ENCODE assay signal across 27 cellular contexts in the genomic region with DNA sequence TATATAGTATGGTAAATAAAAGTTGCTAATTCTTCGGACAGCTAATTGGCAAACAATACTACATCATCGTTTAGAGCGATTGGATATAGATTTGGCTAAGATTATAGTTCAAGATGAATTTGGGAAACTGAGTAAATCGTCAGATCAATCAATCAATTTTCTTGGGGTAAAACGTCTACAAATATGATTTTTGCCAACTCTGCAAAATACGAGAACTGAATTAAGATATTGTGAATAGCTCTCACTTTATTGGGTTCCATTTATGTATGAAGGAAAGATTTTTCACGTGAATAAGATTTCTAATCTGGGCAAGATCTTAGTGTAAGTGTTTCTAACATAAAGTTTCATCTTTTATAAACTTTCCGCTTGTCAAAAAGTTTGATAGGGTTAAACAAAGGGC.
"Had no signal": no experiment of that assay in that cellular context is flagged by ENCODE, and none has a peak within 500 bp of the region (broad histone marks: within the 10 kb centered on the region; RNA-seq: fewer than 3 reads in every experiment).

No MANE protein-coding gene starts in this region.

- H2AFZ ChIP-seq: hepatocyte, parathyroid adenoma had no signal

- FAIRE-seq: endothelial cell of umbilical vein had no signal

- H3K9me3 ChIP-seq: esophagus muscularis mucosa, gastroesophageal sphincter, spleen, thoracic aorta, transverse colon, upper lobe of right lung, uterus had no signal

- H3K27me3 Mint-ChIP-seq: memory B cell; stimulated activated memory B cell treated with anti-CD40 and anti-IgM and Interleukin-4, amounts not matched to agents 10 μg/mL and 1 μg/mL and 100 μg/mL, for 72 hours had no signal

- H3K27ac Mint-ChIP-seq: memory B cell; progenitor cell of endocrine pancreas; stimulated activated memory B cell treated with anti-CD40 and anti-IgM and Interleukin-4, amounts not matched to agents 10 μg/mL and 1 μg/mL and 100 μg/mL, for 72 hours had no signal

- DNase-seq: dermis blood vessel endothelial cell; effector memory CD4-positive, alpha-beta T cell; foreskin keratinocyte; heart left ventricle; kidney; natural killer cell; occipital lobe; spleen; stimulated activated CD4-positive, alpha-beta T cell treated with anti-CD3 and anti-CD28 coated beads, Interleukin-4, amount 100 ng/mL, for 4 hours; stimulated activated naive CD8-positive, alpha-beta T cell treated with anti-CD3 and anti-CD28 coated beads, Interleukin-15, Interleukin-2, amounts not matched to agents 100 U/mL and 50 U/mL, for 24 hours; substantia nigra; transverse colon; upper lobe of right lung; uterus had no signal

- H3K79me2 ChIP-seq: hepatocyte, parathyroid adenoma had no signal

- H3K4me3 Mint-ChIP-seq: memory B cell; natural killer cell; stimulated activated memory B cell treated with anti-CD40 and anti-IgM and Interleukin-4, amounts not matched to agents 10 μg/mL and 1 μg/mL and 100 μg/mL, for 72 hours had no signal

- H3K9ac ChIP-seq: parathyroid adenoma had no signal

- H3K27ac ChIP-seq: esophagus muscularis mucosa, foreskin keratinocyte, gastroesophageal sphincter, hepatocyte, parathyroid adenoma, uterus had no signal

- H3K4me2 ChIP-seq: hepatocyte had no signal

- H3K36me3 Mint-ChIP-seq: memory B cell; natural killer cell; stimulated activated memory B cell treated with anti-CD40 and anti-IgM and Interleukin-4, amounts not matched to agents 10 μg/mL and 1 μg/mL and 100 μg/mL, for 72 hours had no signal

- H3K4me3 ChIP-seq: coronary artery, esophagus muscularis mucosa, gastroesophageal sphincter, heart left ventricle, hepatocyte, lung, skin epidermis, spleen, thoracic aorta, transverse colon, upper lobe of right lung, uterus had no signal

- H3K4me1 ChIP-seq: foreskin keratinocyte, gastroesophageal sphincter, uterus had no signal

- H3K36me3 ChIP-seq: esophagus muscularis mucosa, gastroesophageal sphincter, heart left ventricle, spleen, thoracic aorta, transverse colon, upper lobe of right lung, uterus had no signal

- H3K9me3 Mint-ChIP-seq: memory B cell; natural killer cell; stimulated activated memory B cell treated with anti-CD40 and anti-IgM and Interleukin-4, amounts not matched to agents 10 μg/mL and 1 μg/mL and 100 μg/mL, for 72 hours had no signal

- ATAC-seq: foreskin keratinocyte; gastroesophageal sphincter; left lobe of liver; stimulated activated memory B cell treated with anti-CD40 and anti-IgM and Interleukin-4, amounts not matched to agents 10 μg/mL and 1 μg/mL and 100 μg/mL, for 72 hours; stimulated activated naive CD8-positive, alpha-beta T cell treated with anti-CD3 and anti-CD28 coated beads, Interleukin-15, Interleukin-2, amounts not matched to agents 100 U/mL and 50 U/mL, for 24 hours; upper lobe of right lung had no signal

- H3K27me3 ChIP-seq: esophagus muscularis mucosa, foreskin keratinocyte, gastroesophageal sphincter, heart left ventricle, hepatocyte, spleen, transverse colon, upper lobe of right lung, uterus had no signal
